Comparison of ENCODE assay signal across 14 cellular contexts in the genomic region with DNA sequence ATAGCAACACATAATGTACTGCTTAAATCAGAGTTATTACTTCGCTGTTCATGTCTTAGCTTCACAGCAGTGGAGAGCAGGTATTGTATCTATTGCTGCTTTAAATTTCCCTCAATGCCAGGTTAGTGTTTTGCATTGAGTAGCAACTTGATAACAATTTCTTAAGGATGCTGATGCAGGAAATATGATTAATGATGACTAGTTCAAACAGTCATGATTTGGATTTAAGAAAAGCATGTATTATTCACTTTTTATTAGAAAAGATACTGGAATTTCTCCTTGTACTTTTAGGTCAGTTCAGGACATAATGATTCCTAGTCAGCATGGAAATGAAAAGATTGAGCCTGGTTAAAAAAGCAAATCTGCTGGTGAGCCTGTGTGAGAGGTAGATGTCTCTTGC.
"Had no signal": no experiment of that assay in that cellular context is flagged by ENCODE, and none has a peak within 500 bp of the region (broad histone marks: within the 10 kb centered on the region; RNA-seq: fewer than 3 reads in every experiment).

No MANE protein-coding gene starts in this region.

- ATAC-seq: body of pancreas; left lobe of liver; stimulated activated naive CD8-positive, alpha-beta T cell treated with anti-CD3 and anti-CD28 coated beads, Interleukin-15, Interleukin-2, amounts not matched to agents 100 U/mL and 50 U/mL, for 24 hours; T-cell; WTC11 had no signal

- H3K27ac ChIP-seq: body of pancreas, esophagus muscularis mucosa, suprapubic skin had no signal

- DNase-seq: activated CD4-positive, alpha-beta T cell treated with anti-CD3 and anti-CD28 coated beads for 48 hours; body of pancreas; endodermal cell; foreskin melanocyte; head of caudate nucleus; occipital lobe; stimulated activated CD4-positive, alpha-beta T cell treated with anti-CD3 and anti-CD28 coated beads, Interleukin-4, amount 100 ng/mL, for 1 hour; stimulated activated CD8-positive, alpha-beta memory T cell treated with anti-CD3 and anti-CD28 coated beads, Interleukin-4, amount 100 ng/mL, for 48 hours; stimulated activated naive CD8-positive, alpha-beta T cell treated with anti-CD3 and anti-CD28 coated beads, Interleukin-15, Interleukin-2, amounts not matched to agents 100 U/mL and 50 U/mL, for 24 hours; T-cell had no signal

- H3K4me3 ChIP-seq: body of pancreas, esophagus muscularis mucosa, suprapubic skin had no signal

- H3K4me1 ChIP-seq: body of pancreas had no signal

- H3K36me3 ChIP-seq: esophagus muscularis mucosa, suprapubic skin had no signal

- H3K27me3 ChIP-seq: body of pancreas, esophagus muscularis mucosa, suprapubic skin had no signal
